In the genomic region with DNA sequence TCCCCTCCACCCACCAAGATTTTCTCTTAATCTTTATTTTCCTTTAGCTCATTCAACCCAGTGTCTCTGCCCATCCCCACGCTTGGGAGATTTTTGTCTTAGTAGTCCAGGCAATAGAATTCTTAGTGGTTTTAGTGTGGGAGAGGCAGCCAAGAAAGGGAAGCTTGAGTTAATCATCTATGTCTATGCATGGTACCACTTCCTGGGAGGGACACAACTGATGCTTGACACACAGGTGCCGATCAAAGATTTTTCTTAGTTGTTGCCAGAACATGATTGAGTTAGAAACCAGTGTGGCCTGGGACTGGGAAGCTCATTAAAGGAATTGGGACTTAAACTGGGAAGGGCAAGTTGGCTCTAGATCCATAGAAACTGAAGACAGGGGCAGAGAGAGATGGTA, we compare ENCODE assay signal across 13 cellular contexts. TPM values are rescaled to one million over a fixed set of nuclear protein-coding genes. Genes with fewer than 3 reads are reported as not detected.
DNase-seq lines count a peak whose midpoint lies in the region; ATAC-seq and TF ChIP-seq lines count a peak whose summit lies in the region.
"Had no signal": no experiment of that assay in that cellular context is flagged by ENCODE, and none has a peak within 500 bp of the region (broad histone marks: within the 10 kb centered on the region; RNA-seq: fewer than 3 reads in every experiment).

No MANE protein-coding gene starts in this region.

- CTCF ChIA-PET in mammary epithelial cell (lab: Charles Lee; ENCODE audit: low non-redundant PET) = interaction anchor here (0.7 kb wide), 1 partner anchor 616 kb away, joined by 3 read pairs; no protein-coding TSS in a partner anchor

- DNase-seq in ecto neural progenitor cell (ENCODE audit: low spot score) (peak; percentile 20), left lung (no peak), right cardiac atrium (no peak), mammary epithelial cell (no peak)
- DNase-seq: NCI-H774; stimulated activated naive CD4-positive, alpha-beta T cell had no signal

- H3K9ac ChIP-seq in mammary epithelial cell (ENCODE audit: insufficient read depth, low read length) = no peak overlapping the region

- H3K4me1 ChIP-seq in left lung = no peaks in the 10 kb centered on the region
- no peaks in the 10 kb centered on the region for H3K4me1 ChIP-seq in right cardiac atrium (ENCODE audit: control insufficient read depth, insufficient read depth, low read length)
- no peaks in the 10 kb centered on the region for H3K4me1 ChIP-seq in mammary epithelial cell (ENCODE audit: insufficient read depth, low read length)

- TF ChIP-seq CTCF in left lung (IDR thresholded peaks at IDR 0.05) (no peak), mammary epithelial cell (conservative IDR thresholded peaks at IDR 0.05 in 1 of 2, IDR thresholded peaks at IDR 0.05 in 1 of 2; ENCODE audit: extremely low read depth in 1 of 2, insufficient read depth in 1 of 2, low read depth in 1 of 2, low read length in 2 of 2) (no peak)

- H3K36me3 ChIP-seq in left lung (no peaks in the 10 kb centered on the region), mammary epithelial cell (ENCODE audit: insufficient read depth, low read length) (no peaks in the 10 kb centered on the region)

- no peaks in the 10 kb centered on the region for H4K20me1 ChIP-seq in mammary epithelial cell (ENCODE audit: insufficient read depth, low read length)

- no peak overlapping the region for H2AFZ ChIP-seq in mammary epithelial cell (ENCODE audit: low read depth, low read length)

- H3K9me3 ChIP-seq in left lung (no peaks in the 10 kb centered on the region), right cardiac atrium (ENCODE audit: control insufficient read depth, low read length) (no peaks in the 10 kb centered on the region), mammary epithelial cell (replicated peaks; ENCODE audit: insufficient read depth, low read length) (no peaks in the 10 kb centered on the region)

- H3K27ac ChIP-seq in left lung = no peak overlapping the region
- H3K27ac ChIP-seq in right cardiac atrium (ENCODE audit: low read length) = no peak overlapping the region
- H3K27ac ChIP-seq in mammary epithelial cell (ENCODE audit: insufficient read depth, low read depth, low read length) = no peak overlapping the region
- H3K27ac ChIP-seq: VCaP had no signal

- 79% methylated on average over 2 of the region's 2 CpGs for WGBS in right cardiac atrium
- WGBS in mammary epithelial cell (ENCODE audit: low coverage, missing lambda C conversion rate) = 81% methylated on average over 2 of the region's 2 CpGs

- in situ Hi-C loops in mammary epithelial cell (cut with MboI; ENCODE audit: low sequenced_read_pairs in 2 of 2) = no loop called here

- intact Hi-C loops in left lung (cut with DNase I) = no loop called here
- intact Hi-C loops in right cardiac atrium (cut with DNase I) = no loop called here
- intact Hi-C loops in mammary epithelial cell (cut with micrococcal nuclease) = no loop called here

- no peaks in the 10 kb centered on the region for H3K79me2 ChIP-seq in mammary epithelial cell (ENCODE audit: insufficient read depth, low read length)

- H3K27me3 ChIP-seq in left lung = no peaks in the 10 kb centered on the region
- H3K27me3 ChIP-seq in right cardiac atrium (ENCODE audit: control insufficient read depth, insufficient read depth) = no peaks in the 10 kb centered on the region
- no peaks in the 10 kb centered on the region for H3K27me3 ChIP-seq in mammary epithelial cell (ENCODE audit: insufficient read depth, low read length)

- dilution Hi-C loops in mammary epithelial cell (cut with HindIII; ENCODE audit: low sequenced_read_pairs) = no loop called here

- H3K4me2 ChIP-seq in mammary epithelial cell (ENCODE audit: insufficient read depth, low read depth, low read length) = no peak overlapping the region

- no TSS peak for BruUV-seq in mammary epithelial cell (replicated peaks; lab: Mats Ljungman, UMichigan)

- peak; percentile 93 for ATAC-seq in GM18861 (IDR thresholded peaks at IDR 0.05; ENCODE audit: unreplicated experiment)
- ATAC-seq in GM21515 (IDR thresholded peaks at IDR 0.05; ENCODE audit: unreplicated experiment) = peak; percentile 80
- ATAC-seq in HG03196 (IDR thresholded peaks at IDR 0.05; ENCODE audit: unreplicated experiment) = peak; percentile 88
- no peak for ATAC-seq in GM19035 (IDR thresholded peaks at IDR 0.05; ENCODE audit: unreplicated experiment)
- no peak for ATAC-seq in left lung
- ATAC-seq in right cardiac atrium = no peak

- H3K4me3 ChIP-seq in left lung (no peak overlapping the region), right cardiac atrium (ENCODE audit: low read length) (no peak overlapping the region), mammary epithelial cell (replicated peaks in 1 of 3; ENCODE audit: insufficient read depth in 1 of 3, low read depth in 2 of 3, low read length in 3 of 3) (no peak overlapping the region)

RNA-seq across cellular contexts. Expression of a gene that starts 3.1 kb away (rescaled TPM):
- not detected for total RNA-seq in left lung
- not detected for total RNA-seq in right cardiac atrium
- not detected for polyA plus RNA-seq in right cardiac atrium
- not detected for total RNA-seq in mammary epithelial cell
- not detected for polyA plus RNA-seq in mammary epithelial cell
- polyA minus RNA-seq in mammary epithelial cell = not detected
- polyA plus RNA-seq: esophagus, liver had no signal

RNA-seq across cellular contexts. Expression of a gene that starts 25.4 kb away (rescaled TPM):
- total RNA-seq in left lung = 10 to 100 TPM; 22.9 to 27.9 TPM
- 10 to 100 TPM in 2 of 4 donors, 1 to 10 TPM in 2; 6.8 to 11.1 (median 9.7) TPM for total RNA-seq in right cardiac atrium
- polyA plus RNA-seq in right cardiac atrium = 4.0 TPM
- 10 to 100 TPM; 31.5 to 33.8 TPM for total RNA-seq in mammary epithelial cell
- 17.5 TPM for polyA plus RNA-seq in mammary epithelial cell
- 14.5 TPM for polyA minus RNA-seq in mammary epithelial cell

Comparison
In these comparisons a context has a peak if more than half of its experiments do, and no peak if none do; other contexts are left out.
1. ATAC-seq: peak in GM18861 (single experiment), GM21515 (single experiment) and HG03196 (single experiment); none in GM19035 (single experiment), left lung (single experiment) and right cardiac atrium (0 of 2).